In genomic region chr6:128029841-128030240, GRCh38 we compare ENCODE assay signal across 25 cellular contexts.
DNase-seq lines count a peak whose midpoint lies in the region; ATAC-seq and TF ChIP-seq lines count a peak whose summit lies in the region.
"Had no signal": no experiment of that assay in that cellular context is flagged by ENCODE, and none has a peak within 500 bp of the region (broad histone marks: within the 10 kb centered on the region; RNA-seq: fewer than 3 reads in every experiment).

No MANE protein-coding gene starts in this region.

- 92 to 99% (median 94%) methylated on average over 2 of the region's 2 CpGs for WGBS in ovary, 3 donors

- no peak for TF ChIP-seq POLR2A in ovary (IDR thresholded peaks at IDR 0.05)

- no peaks in the 10 kb centered on the region for H3K9me3 ChIP-seq in ovary
- H3K9me3 ChIP-seq in BE2C = no peaks in the 10 kb centered on the region
- H3K9me3 ChIP-seq: BLaER1 treated with 17β-estradiol and CSF1 and Interleukin-3, amounts not matched to agents 10 nM and 100 nM; Caco-2; pancreas; right lobe of liver; upper lobe of left lung had no signal

- H3K36me3 ChIP-seq in ovary (no peaks in the 10 kb centered on the region), BE2C (no peaks in the 10 kb centered on the region)
- H3K36me3 ChIP-seq: BLaER1 treated with 17β-estradiol and CSF1 and Interleukin-3, amounts not matched to agents 10 nM and 100 nM; pancreas; right lobe of liver had no signal

- no peak for TF ChIP-seq EP300 in ovary (IDR thresholded peaks at IDR 0.05)

- DNase-seq in kidney tubule cell (ENCODE audit: low spot score) (peak; percentile 60), ovary (no peak), anterior cingulate cortex (lab: John Stamatoyannopoulos, UW) (no peak), BE2C (no peak)
- DNase-seq: activated CD4-positive, alpha-beta T cell treated with anti-CD3 and anti-CD28 coated beads for 48 hours; activated T-cell treated with anti-CD3 and anti-CD28 coated beads, Interleukin-2, amount 50 U/mL, for 72 hours; Caco-2; H7; left ventricle myocardium superior; natural killer cell; NCI-H1436; NCI-H2107; NCI-H510A; pancreas; PC-9; right lobe of liver; SIG-M5; upper lobe of left lung had no signal

- H3K27me3 ChIP-seq in ovary (no peaks in the 10 kb centered on the region), BE2C (no peaks in the 10 kb centered on the region)
- H3K27me3 ChIP-seq: BLaER1 treated with 17β-estradiol and CSF1 and Interleukin-3, amounts not matched to agents 10 nM and 100 nM; pancreas; right lobe of liver; upper lobe of left lung had no signal

- peak; percentile 71 for ATAC-seq in GM18511 (IDR thresholded peaks at IDR 0.05; ENCODE audit: unreplicated experiment)
- peak; percentile 92 for ATAC-seq in GM21786 (IDR thresholded peaks at IDR 0.05; ENCODE audit: unreplicated experiment)
- peak; percentile 86 for ATAC-seq in HG03378 (IDR thresholded peaks at IDR 0.05; ENCODE audit: unreplicated experiment)
- ATAC-seq in SK-N-SH treated with all-trans-retinoic acid at 6 μM for 48 hours = no peak
- ATAC-seq: activated T-cell treated with anti-CD3 and anti-CD28 coated beads, Interleukin-2, amount 50 U/mL, for 72 hours; K562; left ventricle myocardium superior; natural killer cell; pancreas had no signal

- intact Hi-C loops in ovary (cut with DNase I) = no loop called here

- H3K4me3 ChIP-seq in ovary (no peak overlapping the region), BE2C (ENCODE audit: low read depth, low read length) (no peak overlapping the region)
- H3K4me3 ChIP-seq: BLaER1 treated with 17β-estradiol and CSF1 and Interleukin-3, amounts not matched to agents 10 nM and 100 nM; K562; pancreas; PC-9; right lobe of liver; upper lobe of left lung had no signal

- H3K4me1 ChIP-seq in ovary (ENCODE audit: insufficient read depth) = peaks cover 2% of the 10 kb centered on the region
- peaks cover 7% of the 10 kb centered on the region for H3K4me1 ChIP-seq in BE2C
- H3K4me1 ChIP-seq: BLaER1 treated with 17β-estradiol and CSF1 and Interleukin-3, amounts not matched to agents 10 nM and 100 nM; Caco-2; pancreas; right lobe of liver; upper lobe of left lung had no signal

- TF ChIP-seq CTCF in ovary (IDR thresholded peaks at IDR 0.05) = no peak
- TF ChIP-seq CTCF in BE2C (IDR thresholded peaks at IDR 0.05; ENCODE audit: low read depth, low read length) = no peak

- no peak overlapping the region for H3K27ac ChIP-seq in ovary
- H3K27ac ChIP-seq: BLaER1 treated with 17β-estradiol and CSF1 and Interleukin-3, amounts not matched to agents 10 nM and 100 nM; epithelial cell of prostate; pancreas; PC-9; right lobe of liver; upper lobe of left lung had no signal

TF ChIP-seq in SK-N-SH treated with all-trans-retinoic acid at 6 μM for 48 hours, 23 proteins besides CTCF, POLR2A, EP300 and RAD21 (continues in another document):
- TF ChIP-seq POU6F1 (CRISPR knock-in tag; IDR thresholded peaks at IDR 0.05; ENCODE audit: borderline replicate concordance, low read depth) (no peak), CSRNP3 (CRISPR knock-in tag; IDR thresholded peaks at IDR 0.05) (no peak), BACH2 (CRISPR knock-in tag; IDR thresholded peaks at IDR 0.05; ENCODE audit: borderline replicate concordance) (no peak), ZFP30 (CRISPR knock-in tag; IDR thresholded peaks at IDR 0.05) (no peak), ZFP3 (CRISPR knock-in tag; IDR thresholded peaks at IDR 0.05) (no peak), RARB (CRISPR knock-in tag; IDR thresholded peaks at IDR 0.05) (no peak), ZC3H10 (CRISPR knock-in tag; IDR thresholded peaks at IDR 0.05) (no peak), PPARA (CRISPR knock-in tag; IDR thresholded peaks at IDR 0.05; ENCODE audit: borderline replicate concordance) (no peak), ISL1 (CRISPR knock-in tag; IDR thresholded peaks at IDR 0.05) (no peak), ARNTL (CRISPR knock-in tag; IDR thresholded peaks at IDR 0.05; ENCODE audit: borderline replicate concordance, low read depth) (no peak), ZNF70 (CRISPR knock-in tag; IDR thresholded peaks at IDR 0.05) (no peak), ZNF565 (CRISPR knock-in tag; conservative IDR thresholded peaks at IDR 0.05; ENCODE audit: low read depth) (no peak), CREB5 (CRISPR knock-in tag; IDR thresholded peaks at IDR 0.05; ENCODE audit: low read depth) (no peak), ZNF8 (CRISPR knock-in tag; IDR thresholded peaks at IDR 0.05) (no peak), PATZ1 (CRISPR knock-in tag; IDR thresholded peaks at IDR 0.05; ENCODE audit: borderline replicate concordance) (no peak), OSR1 (CRISPR knock-in tag; IDR thresholded peaks at IDR 0.05) (no peak), GLIS3 (CRISPR knock-in tag; IDR thresholded peaks at IDR 0.05) (no peak), SNAI2 (CRISPR knock-in tag; IDR thresholded peaks at IDR 0.05) (no peak), TSHZ2 (CRISPR knock-in tag; IDR thresholded peaks at IDR 0.05) (no peak)
